In genomic region chr19:4868286-4868834, GRCh38 we compare ENCODE assay signal across 9 cellular contexts. TPM values are rescaled to one million over a fixed set of nuclear protein-coding genes. Genes with fewer than 3 reads are reported as not detected.
A peak's percentile ranks its signal among the peaks of the same experiment; 100 is the strongest.
DNase-seq lines count a peak whose midpoint lies in the region; ATAC-seq and TF ChIP-seq lines count a peak whose summit lies in the region.
"Had no signal": no experiment of that assay in that cellular context is flagged by ENCODE, and none has a peak within 500 bp of the region (broad histone marks: within the 10 kb centered on the region; RNA-seq: fewer than 3 reads in every experiment).

No MANE protein-coding gene starts in this region.

- no peaks in the 10 kb centered on the region for H3K9me3 Mint-ChIP-seq in CD8-positive, alpha-beta T cell

- no peaks in the 10 kb centered on the region for H3K36me3 Mint-ChIP-seq in CD8-positive, alpha-beta T cell

- H2BK120ac ChIP-seq in trophoblast cell (ENCODE audit: insufficient read depth, low read length, poor library complexity): peak overlapping the region; percentile 24

- H2AK5ac ChIP-seq in trophoblast cell (ENCODE audit: low read length): peak overlapping the region; percentile 56

- peak overlapping the region; percentile 87 for H3K4me2 ChIP-seq in OCI-LY3 (ENCODE audit: low read length)
- no peak overlapping the region for H3K4me2 ChIP-seq in trophoblast cell (ENCODE audit: low read length)

- no peak overlapping the region for H3K4me3 ChIP-seq in CD8-positive, alpha-beta T cell (ENCODE audit: low read depth, low read length)
- H3K4me3 ChIP-seq in OCI-LY3 (ENCODE audit: low read length) (peak overlapping the region; percentile 89), dorsolateral prefrontal cortex (peak overlapping the region in 19 of 59 donors; percentile 52 to 86 (median 78)), trophoblast cell (ENCODE audit: low read depth, low read length) (no peak overlapping the region), left lung (peak overlapping the region in 1 of 2 donors; percentile 85)

- peaks cover 17% of the 10 kb centered on the region for H3K4me1 Mint-ChIP-seq in CD8-positive, alpha-beta T cell (ENCODE audit: low read depth)

- CTCF ChIA-PET in CD8-positive, alpha-beta T cell (lab: Charles Lee): interaction anchor here (1.3 to 10.6 kb wide), 3 partner anchors 41 to 162 kb away, joined by 3 to 162 read pairs (median 14); partner anchors contain the start of gene UHRF1

- peaks cover 16% of the 10 kb centered on the region for H3K79me1 ChIP-seq in trophoblast cell (ENCODE audit: low read length)

- POLR2A ChIA-PET in CD8-positive, alpha-beta T cell (lab: Charles Lee): interaction anchor here (1.1 to 2.8 kb wide), 4 partner anchors 11 to 140 kb away, joined by 3 to 13 read pairs (median 4); no protein-coding TSS in a partner anchor

- peak overlapping the region; percentile 28 for H4K91ac ChIP-seq in trophoblast cell (ENCODE audit: low read depth, low read length)

- no peak overlapping the region for H4K8ac ChIP-seq in trophoblast cell (ENCODE audit: low read depth, low read length)

- no peak for ATAC-seq in CD8-positive, alpha-beta T cell
- no peak for ATAC-seq in left lung
- ATAC-seq in HG03139 (IDR thresholded peaks at IDR 0.05; ENCODE audit: unreplicated experiment): no peak

- no peak overlapping the region for H3K18ac ChIP-seq in trophoblast cell (ENCODE audit: low read length)

- no peak overlapping the region for H3K4ac ChIP-seq in trophoblast cell (ENCODE audit: low read depth, low read length)

- H3K79me2 ChIP-seq in OCI-LY3 (ENCODE audit: low read length) (no peaks in the 10 kb centered on the region), trophoblast cell (ENCODE audit: control insufficient read depth, insufficient read depth, low read length, poor library complexity) (peaks cover 11% of the 10 kb centered on the region)

- no peaks in the 10 kb centered on the region for H3K27me3 Mint-ChIP-seq in CD8-positive, alpha-beta T cell (ENCODE audit: low read depth)

- H3K4me1 ChIP-seq in CD8-positive, alpha-beta T cell (ENCODE audit: insufficient read depth, low read length): peaks cover 20% of the 10 kb centered on the region
- H3K4me1 ChIP-seq in OCI-LY3 (ENCODE audit: low read length): peaks cover 23% of the 10 kb centered on the region
- peaks cover 13 to 16% of the 10 kb centered on the region in 2 experiments for H3K4me1 ChIP-seq in trophoblast cell (ENCODE audit: control insufficient read depth in 1 of 2, insufficient read depth in 2 of 2, low read length in 2 of 2)
- peaks cover 0 to 63% of the 10 kb centered on the region in 2 donors for H3K4me1 ChIP-seq in left lung

- H4K20me1 ChIP-seq in OCI-LY3 (ENCODE audit: insufficient read depth, low read length): no peaks in the 10 kb centered on the region

- H2AFZ ChIP-seq in OCI-LY3 (ENCODE audit: low read depth, low read length) (0 out of 2 replicates have a peak overlapping the region, but pooled peaks have one; percentile 20), trophoblast cell (ENCODE audit: insufficient read depth, low read length, poor library complexity) (peak overlapping the region; percentile 92)

- intact Hi-C loops in CD8-positive, alpha-beta T cell (cut with DNase I, micrococcal nuclease): no loop called here
- intact Hi-C loops in dorsolateral prefrontal cortex (cut with DNase I): loop anchor here in 1 of 2 donors (5.0 kb wide), 1 partner anchor 51 kb away; no protein-coding TSS in a partner anchor
- intact Hi-C loops in left lung (cut with DNase I): no loop called here

- peak overlapping the region; percentile 78 for H3K4me3 Mint-ChIP-seq in CD8-positive, alpha-beta T cell

- H3K14ac ChIP-seq in trophoblast cell (ENCODE audit: low read length): no peak overlapping the region

- TF ChIP-seq CTCF in CD8-positive, alpha-beta T cell (IDR thresholded peaks at IDR 0.05): no peak
- no peak for TF ChIP-seq CTCF in OCI-LY3 (IDR thresholded peaks at IDR 0.05; ENCODE audit: low read depth, low read length)
- no peak for TF ChIP-seq CTCF in dorsolateral prefrontal cortex (IDR thresholded peaks at IDR 0.05 in 54 of 56, conservative IDR thresholded peaks at IDR 0.05 in 2 of 56; ENCODE audit: low read depth in 1 of 56, partially characterized antibody in 56 of 56)
- TF ChIP-seq CTCF in left lung (IDR thresholded peaks at IDR 0.05): no peak

- no peak overlapping the region for H3K27ac ChIP-seq in CD8-positive, alpha-beta T cell (ENCODE audit: low read depth, low read length)
- no peak overlapping the region for H3K27ac ChIP-seq in OCI-LY3 (ENCODE audit: low read length)
- peak overlapping the region in 35 of 59 donors; percentile 5 to 94 (median 88) for H3K27ac ChIP-seq in dorsolateral prefrontal cortex
- H3K27ac ChIP-seq in trophoblast cell (ENCODE audit: low read depth, low read length): no peak overlapping the region
- H3K27ac ChIP-seq in left lung: peak overlapping the region in 1 of 2 donors; percentile 93

- no peaks in the 10 kb centered on the region for H3K27me3 ChIP-seq in CD8-positive, alpha-beta T cell (ENCODE audit: insufficient read depth, low read length)
- 0 out of 2 replicates have a peak, but pooled peaks cover 1% of the 10 kb centered on the region for H3K27me3 ChIP-seq in OCI-LY3 (ENCODE audit: low read depth, low read length)
- peaks cover 0 to 8% (median 0%) of the 10 kb centered on the region in 45 donors for H3K27me3 ChIP-seq in dorsolateral prefrontal cortex
- H3K27me3 ChIP-seq in trophoblast cell (ENCODE audit: insufficient read depth, low read length): no peaks in the 10 kb centered on the region
- no peaks in the 10 kb centered on the region for H3K27me3 ChIP-seq in left lung

- no peaks in the 10 kb centered on the region for H3K9me3 ChIP-seq in CD8-positive, alpha-beta T cell (ENCODE audit: low read length)
- H3K9me3 ChIP-seq in OCI-LY3 (ENCODE audit: insufficient read depth, low read length) (no peaks in the 10 kb centered on the region), trophoblast cell (ENCODE audit: insufficient read depth, low read depth, low read length) (no peaks in the 10 kb centered on the region), left lung (no peaks in the 10 kb centered on the region)

- H3K9ac ChIP-seq in OCI-LY3 (ENCODE audit: low read length): peak overlapping the region; percentile 59; the same call in 1 of the 2 replicates
- H3K9ac ChIP-seq in trophoblast cell (ENCODE audit: low read length): no peak overlapping the region

- peak overlapping the region; percentile 25 for H2BK12ac ChIP-seq in trophoblast cell (ENCODE audit: low read length)

- no peak for DNase-seq in CD8-positive, alpha-beta T cell
- DNase-seq in dorsolateral prefrontal cortex (no peak), trophoblast cell (peak in 1 of 2 donors; percentile 18), left lung (no peak), DMS79 treated with DMSO at 0.1 percent for 48 hours (lab: John Stamatoyannopoulos, UW) (no peak), kidney tubule cell (ENCODE audit: low spot score) (no peak)

- no peak overlapping the region for H3K23ac ChIP-seq in trophoblast cell (ENCODE audit: low read length)

- WGBS in trophoblast cell (ENCODE audit: extremely low coverage, insufficient coverage, insufficient read length): no CpG with 5 or more reads among the region's 10 CpGs

- H3K36me3 ChIP-seq in CD8-positive, alpha-beta T cell (ENCODE audit: insufficient read depth, low read length): no peaks in the 10 kb centered on the region
- H3K36me3 ChIP-seq in OCI-LY3 (replicated peaks; ENCODE audit: low read depth, low read length): no peaks in the 10 kb centered on the region
- peaks cover 0 to 5% of the 10 kb centered on the region in 2 experiments for H3K36me3 ChIP-seq in trophoblast cell (ENCODE audit: control insufficient read depth in 1 of 2, insufficient read depth in 2 of 2, low read length in 2 of 2)
- H3K36me3 ChIP-seq in left lung: peaks cover 0 to 5% of the 10 kb centered on the region in 2 donors

- peak overlapping the region; percentile 38 for H4K12ac ChIP-seq in trophoblast cell (ENCODE audit: low read depth, low read length)

- no peak overlapping the region for H3K27ac Mint-ChIP-seq in CD8-positive, alpha-beta T cell

- no peak overlapping the region for H2BK5ac ChIP-seq in trophoblast cell (ENCODE audit: low read depth, low read length, poor library complexity)

RNA-seq across cellular contexts. Expression of gene PLIN3, which starts 0.9 kb away (rescaled TPM):
- 10 to 100 TPM; 16.2 to 16.7 TPM for total RNA-seq in CD8-positive, alpha-beta T cell
- 100 to 1,000 TPM in 2 of 120 experiments, 10 to 100 TPM in 118; 10.5 to 104 (median 28.0) TPM for total RNA-seq in dorsolateral prefrontal cortex
- 45.5 and 47.5 TPM in 2 replicates for polyA plus RNA-seq in trophoblast cell (2013)
- 10 to 100 TPM; 51.4 to 71.7 TPM for total RNA-seq in left lung

RNA-seq across cellular contexts. Expression of gene ARRDC5, which starts 34.3 kb away (rescaled TPM):
- total RNA-seq in CD8-positive, alpha-beta T cell: 1 to 10 TPM; 7.0 to 9.7 TPM
- 1 to 10 TPM in 5 of 120 experiments, under 1 TPM in 75, not detected in 40; 0.28 to 1.8 (median 0.50) TPM for total RNA-seq in dorsolateral prefrontal cortex
- not detected in 2 replicates for polyA plus RNA-seq in trophoblast cell (2013)
- under 1 TPM; 0.35 to 0.81 TPM for total RNA-seq in left lung
- total RNA-seq: temporal lobe had no signal

RNA-seq across cellular contexts. Expression of gene TICAM1, which starts 36.8 kb away (rescaled TPM):
- 1 to 10 TPM; 8.8 to 9.4 TPM for total RNA-seq in CD8-positive, alpha-beta T cell
- total RNA-seq in dorsolateral prefrontal cortex (10 to 100 TPM in 114 of 120 experiments, 1 to 10 TPM in 6; 8.8 to 19.8 (median 13.4) TPM), left lung (10 to 100 TPM; 14.6 TPM)
- polyA plus RNA-seq in trophoblast cell (2013): 7.5 and 7.6 TPM in 2 replicates

RNA-seq across cellular contexts. Expression of gene UHRF1, which starts 40.9 kb away (rescaled TPM):
- under 1 TPM; 0.33 to 0.56 TPM for total RNA-seq in CD8-positive, alpha-beta T cell
- 10 to 100 TPM in 8 of 120 experiments, 1 to 10 TPM in 111, under 1 TPM in 1; 0.41 to 13.6 (median 3.8) TPM for total RNA-seq in dorsolateral prefrontal cortex
- polyA plus RNA-seq in trophoblast cell (2013): 15.1 and 16.0 TPM in 2 replicates
- total RNA-seq in left lung: 10 to 100 TPM; 14.2 to 20.5 TPM

Comparison
In these comparisons a context has a peak if more than half of its experiments do, and no peak if none do; other contexts are left out.
1. H3K27ac ChIP-seq: peak in dorsolateral prefrontal cortex (35 of 59); none in CD8-positive, alpha-beta T cell (single experiment), OCI-LY3 (single experiment) and trophoblast cell (single experiment).